ENCODE assay signal across 1 cellular context in genomic region chrX:15254852-15255251, GRCh38.
TF ChIP-seq lines count a peak whose summit lies in the region.

No MANE protein-coding gene starts in this region.

TF ChIP-seq in K562, 482 proteins besides CTCF, POLR2A, EP300 and RAD21 (continued from another document):
- TF ChIP-seq RNF219 (CRISPR knock-in tag; IDR thresholded peaks at IDR 0.05) (no peak), MAFF (IDR thresholded peaks at IDR 0.05; ENCODE audit: low read length) (peak; percentile 81), NFE2L1 (tag; IDR thresholded peaks at IDR 0.05; ENCODE audit: borderline replicate concordance, low read depth) (peak; percentile 71; the same call in 1 of the 2 replicates), ATF6 (CRISPR knock-in tag; IDR thresholded peaks at IDR 0.05) (no peak), TSHZ1 (CRISPR knock-in tag; IDR thresholded peaks at IDR 0.05) (no peak), ARID3B (CRISPR knock-in tag; IDR thresholded peaks at IDR 0.05; ENCODE audit: borderline replicate concordance) (no peak), KHSRP (IDR thresholded peaks at IDR 0.05) (no peak), FOXJ3 (CRISPR knock-in tag; IDR thresholded peaks at IDR 0.05) (no peak), ZNF12 (CRISPR knock-in tag; IDR thresholded peaks at IDR 0.05) (no peak), DDX20 (tag; IDR thresholded peaks at IDR 0.05; ENCODE audit: low read depth) (no peak), ZNF57 (CRISPR knock-in tag; IDR thresholded peaks at IDR 0.05) (no peak), ELF1 (tag; IDR thresholded peaks at IDR 0.05) (no peak), BACH1 (tag; IDR thresholded peaks at IDR 0.05) (peak; percentile 70; the same call in 1 of the 2 replicates), MAZ (CRISPR knock-in tag; conservative IDR thresholded peaks at IDR 0.05 in 1 of 2, IDR thresholded peaks at IDR 0.05 in 1 of 2) (no peak), ARID2 (IDR thresholded peaks at IDR 0.05) (no peak), TCF7 (IDR thresholded peaks at IDR 0.05; ENCODE audit: borderline replicate concordance) (no peak), MAFG (tag; conservative IDR thresholded peaks at IDR 0.05) (peak; percentile 87), USF2 (CRISPR knock-in tag; IDR thresholded peaks at IDR 0.05) (no peak), ESRRB (CRISPR knock-in tag; IDR thresholded peaks at IDR 0.05; ENCODE audit: borderline replicate concordance) (no peak), MEF2D (tag; conservative IDR thresholded peaks at IDR 0.05; ENCODE audit: low read depth) (no peak), MAFK (IDR thresholded peaks at IDR 0.05; ENCODE audit: low read length) (peak; percentile 70; the same call in 1 of the 2 replicates), POLR2AphosphoS5 (IDR thresholded peaks at IDR 0.05; ENCODE audit: control insufficient read depth, insufficient read depth, low read depth, low read length) (no peak), BCOR (IDR thresholded peaks at IDR 0.05) (no peak), C11orf30 (IDR thresholded peaks at IDR 0.05; ENCODE audit: low read depth) (peak; percentile 83), GTF2E2 (tag; IDR thresholded peaks at IDR 0.05) (no peak), NFE2 (IDR thresholded peaks at IDR 0.05; ENCODE audit: low read depth) (peak; percentile 84), EP400 (IDR thresholded peaks at IDR 0.05) (no peak), CBX8 (IDR thresholded peaks at IDR 0.05; ENCODE audit: borderline replicate concordance, extremely low read depth, low read depth, low read length, poor library complexity, severe bottlenecking) (no peak), CHD1 (IDR thresholded peaks at IDR 0.05; ENCODE audit: low read length) (no peak), ZNF232 (CRISPR knock-in tag; IDR thresholded peaks at IDR 0.05) (no peak), NR2F6 (CRISPR knock-in tag; IDR thresholded peaks at IDR 0.05) (no peak), TEAD2 (tag; IDR thresholded peaks at IDR 0.05) (no peak)
- TF ChIP-seq, protein P1, sequence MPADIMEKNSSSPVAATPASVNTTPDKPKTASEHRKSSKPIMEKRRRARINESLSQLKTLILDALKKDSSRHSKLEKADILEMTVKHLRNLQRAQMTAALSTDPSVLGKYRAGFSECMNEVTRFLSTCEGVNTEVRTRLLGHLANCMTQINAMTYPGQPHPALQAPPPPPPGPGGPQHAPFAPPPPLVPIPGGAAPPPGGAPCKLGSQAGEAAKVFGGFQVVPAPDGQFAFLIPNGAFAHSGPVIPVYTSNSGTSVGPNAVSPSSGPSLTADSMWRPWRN (IDR thresholded peaks at IDR 0.05; ENCODE audit: low read depth) = no peak
- TF ChIP-seq, protein P2, sequence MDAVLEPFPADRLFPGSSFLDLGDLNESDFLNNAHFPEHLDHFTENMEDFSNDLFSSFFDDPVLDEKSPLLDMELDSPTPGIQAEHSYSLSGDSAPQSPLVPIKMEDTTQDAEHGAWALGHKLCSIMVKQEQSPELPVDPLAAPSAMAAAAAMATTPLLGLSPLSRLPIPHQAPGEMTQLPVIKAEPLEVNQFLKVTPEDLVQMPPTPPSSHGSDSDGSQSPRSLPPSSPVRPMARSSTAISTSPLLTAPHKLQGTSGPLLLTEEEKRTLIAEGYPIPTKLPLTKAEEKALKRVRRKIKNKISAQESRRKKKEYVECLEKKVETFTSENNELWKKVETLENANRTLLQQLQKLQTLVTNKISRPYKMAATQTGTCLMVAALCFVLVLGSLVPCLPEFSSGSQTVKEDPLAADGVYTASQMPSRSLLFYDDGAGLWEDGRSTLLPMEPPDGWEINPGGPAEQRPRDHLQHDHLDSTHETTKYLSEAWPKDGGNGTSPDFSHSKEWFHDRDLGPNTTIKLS (IDR thresholded peaks at IDR 0.05; ENCODE audit: borderline replicate concordance, low read depth) = no peak
- TF ChIP-seq, protein P3, sequence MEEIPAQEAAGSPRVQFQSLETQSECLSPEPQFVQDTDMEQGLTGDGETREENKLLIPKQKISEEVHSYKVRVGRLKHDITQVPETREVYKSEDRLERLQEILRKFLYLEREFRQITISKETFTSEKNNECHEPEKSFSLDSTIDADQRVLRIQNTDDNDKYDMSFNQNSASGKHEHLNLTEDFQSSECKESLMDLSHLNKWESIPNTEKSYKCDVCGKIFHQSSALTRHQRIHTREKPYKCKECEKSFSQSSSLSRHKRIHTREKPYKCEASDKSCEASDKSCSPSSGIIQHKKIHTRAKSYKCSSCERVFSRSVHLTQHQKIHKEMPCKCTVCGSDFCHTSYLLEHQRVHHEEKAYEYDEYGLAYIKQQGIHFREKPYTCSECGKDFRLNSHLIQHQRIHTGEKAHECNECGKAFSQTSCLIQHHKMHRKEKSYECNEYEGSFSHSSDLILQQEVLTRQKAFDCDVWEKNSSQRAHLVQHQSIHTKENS (CRISPR knock-in tag; IDR thresholded peaks at IDR 0.05) = no peak
- TF ChIP-seq, protein P4, sequence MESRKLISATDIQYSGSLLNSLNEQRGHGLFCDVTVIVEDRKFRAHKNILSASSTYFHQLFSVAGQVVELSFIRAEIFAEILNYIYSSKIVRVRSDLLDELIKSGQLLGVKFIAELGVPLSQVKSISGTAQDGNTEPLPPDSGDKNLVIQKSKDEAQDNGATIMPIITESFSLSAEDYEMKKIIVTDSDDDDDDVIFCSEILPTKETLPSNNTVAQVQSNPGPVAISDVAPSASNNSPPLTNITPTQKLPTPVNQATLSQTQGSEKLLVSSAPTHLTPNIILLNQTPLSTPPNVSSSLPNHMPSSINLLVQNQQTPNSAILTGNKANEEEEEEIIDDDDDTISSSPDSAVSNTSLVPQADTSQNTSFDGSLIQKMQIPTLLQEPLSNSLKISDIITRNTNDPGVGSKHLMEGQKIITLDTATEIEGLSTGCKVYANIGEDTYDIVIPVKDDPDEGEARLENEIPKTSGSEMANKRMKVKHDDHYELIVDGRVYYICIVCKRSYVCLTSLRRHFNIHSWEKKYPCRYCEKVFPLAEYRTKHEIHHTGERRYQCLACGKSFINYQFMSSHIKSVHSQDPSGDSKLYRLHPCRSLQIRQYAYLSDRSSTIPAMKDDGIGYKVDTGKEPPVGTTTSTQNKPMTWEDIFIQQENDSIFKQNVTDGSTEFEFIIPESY (CRISPR knock-in tag; IDR thresholded peaks at IDR 0.05) = no peak
